1 cellular context compared by ENCODE assay signal in genomic region chr20:2005831-2006426, GRCh38.
A peak's percentile ranks its signal among the peaks of the same experiment; 100 is the strongest.
TF ChIP-seq lines count a peak whose summit lies in the region.

No MANE protein-coding gene starts in this region.

TF ChIP-seq in HepG2, 621 proteins besides CTCF, POLR2A, EP300 and RAD21 (continued from another document):
- TF ChIP-seq ZC3H4 (CRISPR knock-in tag; IDR thresholded peaks at IDR 0.05; ENCODE audit: borderline replicate concordance) = peak; percentile 83; the same call in 1 of the 2 replicates
- TF ChIP-seq REXO4 (CRISPR knock-in tag; IDR thresholded peaks at IDR 0.05; ENCODE audit: borderline replicate concordance) = peak; percentile 83
- no peak for TF ChIP-seq RBAK (CRISPR knock-in tag; IDR thresholded peaks at IDR 0.05)
- no peak for TF ChIP-seq ZNF101 (CRISPR knock-in tag; IDR thresholded peaks at IDR 0.05; ENCODE audit: borderline replicate concordance, low read depth)
- TF ChIP-seq ZNF646 (CRISPR knock-in tag; IDR thresholded peaks at IDR 0.05) = no peak
- peak; percentile 93; the same call in 1 of the 2 replicates for TF ChIP-seq ZNF782 (CRISPR knock-in tag; IDR thresholded peaks at IDR 0.05; ENCODE audit: borderline replicate concordance)
- TF ChIP-seq ZNF547 (CRISPR knock-in tag; IDR thresholded peaks at IDR 0.05) = peak; percentile 95
- TF ChIP-seq, protein P1, sequence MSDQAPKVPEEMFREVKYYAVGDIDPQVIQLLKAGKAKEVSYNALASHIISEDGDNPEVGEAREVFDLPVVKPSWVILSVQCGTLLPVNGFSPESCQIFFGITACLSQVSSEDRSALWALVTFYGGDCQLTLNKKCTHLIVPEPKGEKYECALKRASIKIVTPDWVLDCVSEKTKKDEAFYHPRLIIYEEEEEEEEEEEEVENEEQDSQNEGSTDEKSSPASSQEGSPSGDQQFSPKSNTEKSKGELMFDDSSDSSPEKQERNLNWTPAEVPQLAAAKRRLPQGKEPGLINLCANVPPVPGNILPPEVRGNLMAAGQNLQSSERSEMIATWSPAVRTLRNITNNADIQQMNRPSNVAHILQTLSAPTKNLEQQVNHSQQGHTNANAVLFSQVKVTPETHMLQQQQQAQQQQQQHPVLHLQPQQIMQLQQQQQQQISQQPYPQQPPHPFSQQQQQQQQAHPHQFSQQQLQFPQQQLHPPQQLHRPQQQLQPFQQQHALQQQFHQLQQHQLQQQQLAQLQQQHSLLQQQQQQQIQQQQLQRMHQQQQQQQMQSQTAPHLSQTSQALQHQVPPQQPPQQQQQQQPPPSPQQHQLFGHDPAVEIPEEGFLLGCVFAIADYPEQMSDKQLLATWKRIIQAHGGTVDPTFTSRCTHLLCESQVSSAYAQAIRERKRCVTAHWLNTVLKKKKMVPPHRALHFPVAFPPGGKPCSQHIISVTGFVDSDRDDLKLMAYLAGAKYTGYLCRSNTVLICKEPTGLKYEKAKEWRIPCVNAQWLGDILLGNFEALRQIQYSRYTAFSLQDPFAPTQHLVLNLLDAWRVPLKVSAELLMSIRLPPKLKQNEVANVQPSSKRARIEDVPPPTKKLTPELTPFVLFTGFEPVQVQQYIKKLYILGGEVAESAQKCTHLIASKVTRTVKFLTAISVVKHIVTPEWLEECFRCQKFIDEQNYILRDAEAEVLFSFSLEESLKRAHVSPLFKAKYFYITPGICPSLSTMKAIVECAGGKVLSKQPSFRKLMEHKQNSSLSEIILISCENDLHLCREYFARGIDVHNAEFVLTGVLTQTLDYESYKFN (CRISPR knock-in tag; conservative IDR thresholded peaks at IDR 0.05) = peak; percentile 64
- TF ChIP-seq, protein P2, sequence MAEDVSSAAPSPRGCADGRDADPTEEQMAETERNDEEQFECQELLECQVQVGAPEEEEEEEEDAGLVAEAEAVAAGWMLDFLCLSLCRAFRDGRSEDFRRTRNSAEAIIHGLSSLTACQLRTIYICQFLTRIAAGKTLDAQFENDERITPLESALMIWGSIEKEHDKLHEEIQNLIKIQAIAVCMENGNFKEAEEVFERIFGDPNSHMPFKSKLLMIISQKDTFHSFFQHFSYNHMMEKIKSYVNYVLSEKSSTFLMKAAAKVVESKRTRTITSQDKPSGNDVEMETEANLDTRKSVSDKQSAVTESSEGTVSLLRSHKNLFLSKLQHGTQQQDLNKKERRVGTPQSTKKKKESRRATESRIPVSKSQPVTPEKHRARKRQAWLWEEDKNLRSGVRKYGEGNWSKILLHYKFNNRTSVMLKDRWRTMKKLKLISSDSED (CRISPR knock-in tag; IDR thresholded peaks at IDR 0.05) = 0 out of 2 replicates have a peak, but pooled peaks have one; percentile 79
- TF ChIP-seq, protein P3, sequence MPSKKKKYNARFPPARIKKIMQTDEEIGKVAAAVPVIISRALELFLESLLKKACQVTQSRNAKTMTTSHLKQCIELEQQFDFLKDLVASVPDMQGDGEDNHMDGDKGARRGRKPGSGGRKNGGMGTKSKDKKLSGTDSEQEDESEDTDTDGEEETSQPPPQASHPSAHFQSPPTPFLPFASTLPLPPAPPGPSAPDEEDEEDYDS (CRISPR knock-in tag; IDR thresholded peaks at IDR 0.05) = peak; percentile 78
- peak; percentile 98; the same call in 1 of the 2 replicates for TF ChIP-seq MYNN (CRISPR knock-in tag; IDR thresholded peaks at IDR 0.05; ENCODE audit: low read depth)
- TF ChIP-seq KDM5B (CRISPR knock-in tag; IDR thresholded peaks at IDR 0.05; ENCODE audit: borderline replicate concordance) = peak; percentile 93; the same call in 1 of the 2 replicates
- peak; percentile 99 for TF ChIP-seq ZNF749 (CRISPR knock-in tag; IDR thresholded peaks at IDR 0.05; ENCODE audit: borderline replicate concordance)
- TF ChIP-seq ZBTB10 (CRISPR knock-in tag; IDR thresholded peaks at IDR 0.05; ENCODE audit: borderline replicate concordance) = peak; percentile 89; the same call in 1 of the 2 replicates
- TF ChIP-seq, protein P4, sequence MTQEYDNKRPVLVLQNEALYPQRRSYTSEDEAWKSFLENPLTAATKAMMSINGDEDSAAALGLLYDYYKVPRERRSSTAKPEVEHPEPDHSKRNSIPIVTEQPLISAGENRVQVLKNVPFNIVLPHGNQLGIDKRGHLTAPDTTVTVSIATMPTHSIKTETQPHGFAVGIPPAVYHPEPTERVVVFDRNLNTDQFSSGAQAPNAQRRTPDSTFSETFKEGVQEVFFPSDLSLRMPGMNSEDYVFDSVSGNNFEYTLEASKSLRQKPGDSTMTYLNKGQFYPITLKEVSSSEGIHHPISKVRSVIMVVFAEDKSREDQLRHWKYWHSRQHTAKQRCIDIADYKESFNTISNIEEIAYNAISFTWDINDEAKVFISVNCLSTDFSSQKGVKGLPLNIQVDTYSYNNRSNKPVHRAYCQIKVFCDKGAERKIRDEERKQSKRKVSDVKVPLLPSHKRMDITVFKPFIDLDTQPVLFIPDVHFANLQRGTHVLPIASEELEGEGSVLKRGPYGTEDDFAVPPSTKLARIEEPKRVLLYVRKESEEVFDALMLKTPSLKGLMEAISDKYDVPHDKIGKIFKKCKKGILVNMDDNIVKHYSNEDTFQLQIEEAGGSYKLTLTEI (CRISPR knock-in tag; conservative IDR thresholded peaks at IDR 0.05) = no peak
- peak; percentile 45; the same call in 1 of the 2 replicates for TF ChIP-seq ZFX (CRISPR knock-in tag; IDR thresholded peaks at IDR 0.05; ENCODE audit: low read depth)
- TF ChIP-seq ZNF432 (CRISPR knock-in tag; IDR thresholded peaks at IDR 0.05; ENCODE audit: borderline replicate concordance) = peak; percentile 62; the same call in 1 of the 2 replicates
- peak; percentile 94 for TF ChIP-seq SNAPC5 (CRISPR knock-in tag; IDR thresholded peaks at IDR 0.05; ENCODE audit: borderline replicate concordance)
- TF ChIP-seq ZBTB38 (CRISPR knock-in tag; IDR thresholded peaks at IDR 0.05) = peak; percentile 84
- 0 out of 2 replicates have a peak, but pooled peaks have one; percentile 28 for TF ChIP-seq FOXM1 (CRISPR knock-in tag; IDR thresholded peaks at IDR 0.05)
- TF ChIP-seq TIGD3 (CRISPR knock-in tag; IDR thresholded peaks at IDR 0.05; ENCODE audit: borderline replicate concordance) = peak; percentile 92; the same call in 1 of the 2 replicates
- TF ChIP-seq IRX3 (CRISPR knock-in tag; IDR thresholded peaks at IDR 0.05; ENCODE audit: borderline replicate concordance, low read depth) = peak; percentile 98
- TF ChIP-seq RFXAP (CRISPR knock-in tag; IDR thresholded peaks at IDR 0.05; ENCODE audit: borderline replicate concordance) = peak; percentile 91
- TF ChIP-seq ZNF598 (CRISPR knock-in tag; IDR thresholded peaks at IDR 0.05; ENCODE audit: borderline replicate concordance) = peak; percentile 94; the same call in 1 of the 2 replicates
- peak; percentile 35 for TF ChIP-seq SKI (IDR thresholded peaks at IDR 0.05; ENCODE audit: partially characterized antibody)
- TF ChIP-seq SOX6 (IDR thresholded peaks at IDR 0.05) = no peak
- peak; percentile 79 for TF ChIP-seq SOX6 (CRISPR knock-in tag; IDR thresholded peaks at IDR 0.05)
